17 cellular contexts compared by ENCODE assay signal in the genomic region with DNA sequence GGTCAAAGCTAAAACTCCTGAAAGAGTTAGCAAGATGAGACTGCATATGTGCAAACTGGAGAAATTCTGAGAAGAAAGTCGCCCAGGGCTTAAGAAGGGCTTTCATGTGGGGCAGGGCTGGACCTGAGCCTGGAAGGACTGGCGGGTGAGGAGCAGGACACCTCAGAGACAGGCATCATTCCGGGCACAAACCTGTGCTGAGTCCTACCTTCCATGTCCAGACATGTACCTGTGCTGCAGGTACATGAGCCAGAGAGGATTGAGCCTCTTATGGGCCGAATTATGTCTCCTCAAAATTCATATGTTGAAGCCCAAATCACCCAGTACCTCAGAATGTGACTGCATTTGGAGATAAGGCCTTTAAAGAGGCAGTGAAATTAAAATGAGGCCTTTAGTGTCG.
"Had no signal": no experiment of that assay in that cellular context is flagged by ENCODE, and none has a peak within 500 bp of the region (broad histone marks: within the 10 kb centered on the region; RNA-seq: fewer than 3 reads in every experiment).

No MANE protein-coding gene starts in this region.

- ATAC-seq: natural killer cell treated with Interleukin-12 subunit alpha and Interleukin-12 subunit beta and Interleukin-15 and Interleukin-18, amount 100 ng/mL, for 72 hours; psoas muscle; sciatic nerve; upper lobe of right lung had no signal

- H3K4me3 Mint-ChIP-seq: activated naive CD8-positive, alpha-beta T cell treated with anti-CD3 and anti-CD28 coated beads for 36 hours; central memory CD8-positive, alpha-beta T cell; memory B cell; natural killer cell treated with Interleukin-12 subunit alpha and Interleukin-12 subunit beta and Interleukin-15 and Interleukin-18, amount 100 ng/mL, for 72 hours; stimulated activated naive CD8-positive, alpha-beta T cell treated with anti-CD3 and anti-CD28 coated beads, Interleukin-15, Interleukin-2, amounts not matched to agents 100 ng/mL and 50 ng/mL, for 24 hours had no signal

- H3K9me3 Mint-ChIP-seq: activated naive CD8-positive, alpha-beta T cell treated with anti-CD3 and anti-CD28 coated beads for 36 hours; central memory CD8-positive, alpha-beta T cell; memory B cell; natural killer cell treated with Interleukin-12 subunit alpha and Interleukin-12 subunit beta and Interleukin-15 and Interleukin-18, amount 100 ng/mL, for 72 hours; stimulated activated naive CD8-positive, alpha-beta T cell treated with anti-CD3 and anti-CD28 coated beads, Interleukin-15, Interleukin-2, amounts not matched to agents 100 ng/mL and 50 ng/mL, for 24 hours had no signal

- H3K27ac ChIP-seq: left ventricle myocardium inferior, psoas muscle, upper lobe of right lung had no signal

- H3K4me3 ChIP-seq: body of pancreas, hepatocyte, left ventricle myocardium inferior, psoas muscle, upper lobe of right lung had no signal

- H3K4me1 ChIP-seq: left ventricle myocardium inferior, upper lobe of right lung had no signal

- H3K9me3 ChIP-seq: body of pancreas, left ventricle myocardium inferior, upper lobe of right lung had no signal

- H3K36me3 ChIP-seq: left ventricle myocardium inferior, upper lobe of right lung had no signal

- H3K27me3 Mint-ChIP-seq: memory B cell had no signal

- H3K36me3 Mint-ChIP-seq: activated naive CD8-positive, alpha-beta T cell treated with anti-CD3 and anti-CD28 coated beads for 36 hours; memory B cell; natural killer cell treated with Interleukin-12 subunit alpha and Interleukin-12 subunit beta and Interleukin-15 and Interleukin-18, amount 100 ng/mL, for 72 hours had no signal

- H3K27me3 ChIP-seq: body of pancreas, hepatocyte, upper lobe of right lung had no signal

- DNase-seq: activated CD4-positive, alpha-beta T cell treated with anti-CD3 and anti-CD28 coated beads, Interleukin-2, amount 50 U/mL, for 1 hour; activated CD8-positive, alpha-beta memory T cell treated with anti-CD3 and anti-CD28 coated beads for 24 hours; activated gamma-delta T cell treated with Interleukin-2 at 50 U/mL for 16 hours; activated naive CD8-positive, alpha-beta T cell treated with anti-CD3 and anti-CD28 coated beads for 36 hours; amygdala; body of pancreas; effector CD8-positive, alpha-beta T cell; islet precursor cell; left ventricle myocardium inferior; psoas muscle; upper lobe of right lung had no signal

- H2AFZ ChIP-seq: hepatocyte had no signal

- H3K27ac Mint-ChIP-seq: activated naive CD8-positive, alpha-beta T cell treated with anti-CD3 and anti-CD28 coated beads for 36 hours; memory B cell; natural killer cell treated with Interleukin-12 subunit alpha and Interleukin-12 subunit beta and Interleukin-15 and Interleukin-18, amount 100 ng/mL, for 72 hours; stimulated activated naive CD8-positive, alpha-beta T cell treated with anti-CD3 and anti-CD28 coated beads, Interleukin-15, Interleukin-2, amounts not matched to agents 100 ng/mL and 50 ng/mL, for 24 hours had no signal
